ENCODE assay signal across 8 cellular contexts in genomic region chr22:30325724-30326703, GRCh38. TPM values are rescaled to one million over a fixed set of nuclear protein-coding genes. Genes with fewer than 3 reads are reported as not detected.
DNase-seq lines count a peak whose midpoint lies in the region; ATAC-seq and TF ChIP-seq lines count a peak whose summit lies in the region.

No MANE protein-coding gene starts in this region.

- no peaks in the 10 kb centered on the region for H3K36me3 ChIP-seq in right atrium auricular region
- H3K36me3 ChIP-seq in skeletal muscle satellite cell (ENCODE audit: insufficient read depth, low read length), result peaks cover 6% of the 10 kb centered on the region

- peak overlapping the region; percentile 35 to 90 (median 78) for H3K27ac Mint-ChIP-seq in CD14-positive monocyte

- TF ChIP-seq CTCF in CD14-positive monocyte (IDR thresholded peaks at IDR 0.05) (no peak), right atrium auricular region (IDR thresholded peaks at IDR 0.05) (no peak)

- peak overlapping the region; percentile 81 for H3K4me2 ChIP-seq in skeletal muscle satellite cell (ENCODE audit: low read length)

- H3K27ac ChIP-seq in right atrium auricular region, result peak overlapping the region; percentile 89 to 90

- H3K4me3 ChIP-seq in right atrium auricular region, result peak overlapping the region; percentile 91 to 99
- H3K4me3 ChIP-seq in skeletal muscle satellite cell (ENCODE audit: low read length), result peak overlapping the region; percentile 95

- H3K9me3 ChIP-seq in right atrium auricular region, result no peaks in the 10 kb centered on the region
- no peaks in the 10 kb centered on the region for H3K9me3 ChIP-seq in skeletal muscle satellite cell (replicated peaks; ENCODE audit: low read length)

- H3K9me3 Mint-ChIP-seq in CD14-positive monocyte, result no peaks in the 10 kb centered on the region

- peaks cover 23 to 36% of the 10 kb centered on the region in 2 donors for H3K36me3 Mint-ChIP-seq in CD14-positive monocyte

- H3K4me1 ChIP-seq in right atrium auricular region (peaks cover 0 to 55% of the 10 kb centered on the region in 2 donors), skeletal muscle satellite cell (ENCODE audit: control insufficient read depth, insufficient read depth, low read length) (peaks cover 25% of the 10 kb centered on the region)

- ATAC-seq in GM19372 (IDR thresholded peaks at IDR 0.05; ENCODE audit: low read depth, unreplicated experiment) (peak; percentile 28), HG03565 (IDR thresholded peaks at IDR 0.05; ENCODE audit: unreplicated experiment) (peak; percentile 19)

- no peaks in the 10 kb centered on the region for H3K27me3 Mint-ChIP-seq in CD14-positive monocyte (ENCODE audit: low read depth in 3 of 3)

- H3K4me3 Mint-ChIP-seq in CD14-positive monocyte, result peak overlapping the region; percentile 88 to 91

- DNase-seq in CD14-positive monocyte (ENCODE audit: low spot score) (no peak), activated gamma-delta T cell treated with Interleukin-2 at 50 U/mL for 16 hours (peak; percentile 22), right atrium auricular region (ENCODE audit: low spot score) (no peak), NCI-H1930 (lab: John Stamatoyannopoulos, UW) (no peak), epidermal melanocyte (ENCODE audit: insufficient read length, low spot score) (no peak)

- H3K27me3 ChIP-seq in right atrium auricular region (no peaks in the 10 kb centered on the region), skeletal muscle satellite cell (ENCODE audit: control insufficient read depth, insufficient read depth, low read length) (no peaks in the 10 kb centered on the region)

- peak overlapping the region; percentile 92 for H3K9ac ChIP-seq in skeletal muscle satellite cell (ENCODE audit: low read depth, low read length)

- H3K4me1 Mint-ChIP-seq in CD14-positive monocyte, result peaks cover 54% of the 10 kb centered on the region

- intact Hi-C loops in CD14-positive monocyte (cut with micrococcal nuclease), result loop anchor here (2.0 to 5.0 kb wide), 3 partner anchors 15 to 39 kb away; partner anchors contain the start of gene CASTOR1 (in 1 of the 2)

RNA-seq across cellular contexts. Expression of gene TBC1D10A, which starts 0.7 kb away (rescaled TPM):
- 10 to 100 TPM; 13.4 to 21.8 TPM for polyA plus RNA-seq in CD14-positive monocyte
- total RNA-seq in right atrium auricular region, result 1 to 10 TPM; 5.9 to 9.3 TPM
- total RNA-seq in skeletal muscle satellite cell (2012; rRNA removed), result 18.0 and 23.4 TPM in 2 replicates

RNA-seq across cellular contexts. Expression of gene SF3A1, which starts 30.7 kb away (rescaled TPM):
- 10 to 100 TPM; 34.7 to 52.1 TPM for polyA plus RNA-seq in CD14-positive monocyte
- total RNA-seq in right atrium auricular region, result 10 to 100 TPM; 52.3 to 81.1 TPM
- total RNA-seq in skeletal muscle satellite cell (2012; rRNA removed), result 23.2 and 26.9 TPM in 2 replicates

RNA-seq across cellular contexts. Expression of gene CCDC157, which starts 30.8 kb away (rescaled TPM):
- under 1 TPM; 0.50 to 0.54 TPM for polyA plus RNA-seq in CD14-positive monocyte
- under 1 TPM; 0.26 to 0.55 TPM for total RNA-seq in right atrium auricular region
- 0.51 and 2.6 TPM in 2 replicates for total RNA-seq in skeletal muscle satellite cell (2012; rRNA removed)

RNA-seq across cellular contexts. Expression of gene CASTOR1, which starts 36.7 kb away (rescaled TPM):
- polyA plus RNA-seq in CD14-positive monocyte, result 1 to 10 TPM; 6.4 to 6.5 TPM
- 10 to 100 TPM in 1 of 2 donors, 1 to 10 TPM in 1; 8.1 to 12.5 TPM for total RNA-seq in right atrium auricular region
- total RNA-seq in skeletal muscle satellite cell (2012; rRNA removed), result 2.0 and 5.7 TPM in 2 replicates

RNA-seq across cellular contexts. Expression of gene OSM, which starts 59.4 kb away (rescaled TPM):
- polyA plus RNA-seq in CD14-positive monocyte, result 100 to 1,000 TPM in 1 of 2 donors, 10 to 100 TPM in 1; 48.0 to 146 TPM
- 1 to 10 TPM in 1 of 2 donors, under 1 TPM in 1; 0.63 to 1.6 TPM for total RNA-seq in right atrium auricular region
- total RNA-seq in skeletal muscle satellite cell (2012; rRNA removed), result not detected in 2 replicates
